Comparison of ENCODE assay signal across 8 cellular contexts in genomic region chr7:108146070-108146842, GRCh38. TPM values are rescaled to one million over a fixed set of nuclear protein-coding genes. Genes with fewer than 3 reads are reported as not detected.
DNase-seq lines count a peak whose midpoint lies in the region; ATAC-seq, FAIRE-seq and TF ChIP-seq lines count a peak whose summit lies in the region.

No MANE protein-coding gene starts in this region.

- intact Hi-C loops in GM12878 (cut with micrococcal nuclease; ENCODE audit: unreplicated experiment): loop anchor here (1.0 to 10.0 kb wide), 4 partner anchors 32 to 401 kb away; partner anchors contain the start of gene CBLL1

- peak; percentile 76 for DNase-seq in A172 (ENCODE audit: low spot score)
- DNase-seq in SHP77 treated with DMSO at 0.1 percent for 48 hours (lab: John Stamatoyannopoulos, UW): peak; percentile 44
- peak; percentile 12 for DNase-seq in GM12878 (ENCODE audit: low read depth, low spot score)
- peak in 38 of 51 donors; percentile 2 to 88 (median 25) for DNase-seq in hypothalamus (lab: John Stamatoyannopoulos, UW)
- peak; percentile 61 for DNase-seq in retinal pigment epithelial cell (ENCODE audit: low read depth)
- no peak for DNase-seq in GF-D8 (lab: John Stamatoyannopoulos, UW)

- H3K9me3 ChIP-seq in GM12878 (replicated peaks; ENCODE audit: control insufficient read depth, insufficient read depth, low read length): no peaks in the 10 kb centered on the region

- H3K4me1 ChIP-seq in GM12878 (ENCODE audit: control insufficient read depth, insufficient read depth, low read length): no peaks in the 10 kb centered on the region

- POLR2A ChIA-PET in GM12878 (lab: Charles Lee): interaction anchor here (0.6 to 3.0 kb wide), 6 partner anchors 11 to 40 kb away, joined by 3 to 12 read pairs (median 6); partner anchors contain the start of gene LAMB4

- H3K27ac ChIP-seq in GM12878 (ENCODE audit: control insufficient read depth, insufficient read depth): no peak overlapping the region

- no TSS peak for BruUV-seq in GM12878 (replicated peaks; lab: Mats Ljungman, UMichigan)

- no peak for TF ChIP-seq EP300 in GM12878 (IDR thresholded peaks at IDR 0.05; ENCODE audit: borderline replicate concordance in 1 of 2, control insufficient read depth in 1 of 2, low read depth in 2 of 2, low read length in 2 of 2)

- no peak overlapping the region for H3K4me3 ChIP-seq in GM12878
- peak overlapping the region; percentile 33 for H3K4me3 ChIP-seq in retinal pigment epithelial cell (ENCODE audit: low read length)

- no peaks in the 10 kb centered on the region for H3K79me2 ChIP-seq in GM12878 (ENCODE audit: control insufficient read depth, insufficient read depth, low read length)

- CTCF ChIA-PET in GM12878 (lab: Yijun Ruan, JAX): interaction anchor here (0.6 to 3.4 kb wide), 30 partner anchors 12 to 919 kb away, joined by 3 to 254 read pairs (median 4); partner anchors contain the start of genes DLD and PNPLA8

- H3K4me2 ChIP-seq in GM12878 (ENCODE audit: control insufficient read depth, insufficient read depth): peak overlapping the region; percentile 30; the same call in 1 of the 2 replicates

- SMC1A ChIA-PET in GM12878 (lab: Charles Lee; ENCODE audit: uncharacterized antibody, unreplicated experiment): interaction anchor here (0.7 to 5.2 kb wide), 20 partner anchors 10 to 351 kb away, joined by 3 to 130 read pairs (median 5); partner anchors contain the start of gene LAMB4

- peak; percentile 100 for TF ChIP-seq RAD21 in GM12878 (IDR thresholded peaks at IDR 0.05; ENCODE audit: insufficient read depth, low read depth, low read length)

- TF ChIP-seq CTCF in GM12874 (IDR thresholded peaks at IDR 0.05; ENCODE audit: insufficient read depth, low read depth, low read length) (peak; percentile 79), LNCAP (IDR thresholded peaks at IDR 0.05) (peak; percentile 92), GM12878 (IDR thresholded peaks at IDR 0.05 in 2 of 3, conservative IDR thresholded peaks at IDR 0.05 in 1 of 3; ENCODE audit: control insufficient read depth in 2 of 3, extremely low read depth in 1 of 3, insufficient read depth in 1 of 3, low read depth in 3 of 3, low read length in 3 of 3) (peak; percentile 81 to 94 (median 89)), retinal pigment epithelial cell (conservative IDR thresholded peaks at IDR 0.05; ENCODE audit: low read depth, low read length) (peak; percentile 98)

- H2AFZ ChIP-seq in GM12878 (ENCODE audit: control insufficient read depth, low read depth, low read length): no peak overlapping the region

- 19% methylated on average over 12 of the region's 12 CpGs for WGBS in GM12878 (ENCODE audit: insufficient coverage, insufficient replicate concordance, low lambda C conversion rate, missing lambda C conversion rate)

- in situ Hi-C loops in GM12878 (cut with MboI): loop anchor here (5.0 kb wide), 1 partner anchor 34 kb away; no protein-coding TSS in a partner anchor

- RAD21 ChIA-PET in GM12878 (lab: Charles Lee; ENCODE audit: unreplicated experiment): interaction anchor here (0.5 to 3.3 kb wide), 12 partner anchors 13 to 348 kb away, joined by 3 to 142 read pairs (median 7); partner anchors contain the start of gene LAMB4

- no peak for TF ChIP-seq POLR2A in GM12878 (IDR thresholded peaks at IDR 0.05; ENCODE audit: low read depth, low read length)

- no peak overlapping the region for H3K9ac ChIP-seq in GM12878 (ENCODE audit: control insufficient read depth, insufficient read depth, low read length)

- peak; percentile 64 for FAIRE-seq in GM12878 (lab: Jason Lieb, UNC)

- H3K27me3 ChIP-seq in GM12878 (replicated peaks in 1 of 2; ENCODE audit: control insufficient read depth in 2 of 2, insufficient read depth in 2 of 2, low read length in 1 of 2): peaks cover 0 to 4% of the 10 kb centered on the region in 2 experiments; a peak in 1 of 4 replicates

- no peaks in the 10 kb centered on the region for H4K20me1 ChIP-seq in GM12878 (ENCODE audit: control insufficient read depth, insufficient read depth)

- H3K36me3 ChIP-seq in GM12878 (ENCODE audit: control insufficient read depth in 2 of 2, insufficient read depth in 2 of 2, low read length in 1 of 2): no peaks in the 10 kb centered on the region

- ATAC-seq in GM12878: peak; percentile 86

TF ChIP-seq in GM12878, 131 proteins besides CTCF, POLR2A, EP300 and RAD21 (continues in another document):
- peak; percentile 20; the same call in 1 of the 2 replicates for TF ChIP-seq ATF7 (IDR thresholded peaks at IDR 0.05; ENCODE audit: low read depth)
- no peak for TF ChIP-seq JUND (IDR thresholded peaks at IDR 0.05; ENCODE audit: low read depth, low read length)
- TF ChIP-seq, protein P1, sequence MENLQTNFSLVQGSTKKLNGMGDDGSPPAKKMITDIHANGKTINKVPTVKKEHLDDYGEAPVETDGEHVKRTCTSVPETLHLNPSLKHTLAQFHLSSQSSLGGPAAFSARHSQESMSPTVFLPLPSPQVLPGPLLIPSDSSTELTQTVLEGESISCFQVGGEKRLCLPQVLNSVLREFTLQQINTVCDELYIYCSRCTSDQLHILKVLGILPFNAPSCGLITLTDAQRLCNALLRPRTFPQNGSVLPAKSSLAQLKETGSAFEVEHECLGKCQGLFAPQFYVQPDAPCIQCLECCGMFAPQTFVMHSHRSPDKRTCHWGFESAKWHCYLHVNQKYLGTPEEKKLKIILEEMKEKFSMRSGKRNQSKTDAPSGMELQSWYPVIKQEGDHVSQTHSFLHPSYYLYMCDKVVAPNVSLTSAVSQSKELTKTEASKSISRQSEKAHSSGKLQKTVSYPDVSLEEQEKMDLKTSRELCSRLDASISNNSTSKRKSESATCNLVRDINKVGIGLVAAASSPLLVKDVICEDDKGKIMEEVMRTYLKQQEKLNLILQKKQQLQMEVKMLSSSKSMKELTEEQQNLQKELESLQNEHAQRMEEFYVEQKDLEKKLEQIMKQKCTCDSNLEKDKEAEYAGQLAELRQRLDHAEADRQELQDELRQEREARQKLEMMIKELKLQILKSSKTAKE (IDR thresholded peaks at IDR 0.05; ENCODE audit: low read depth, poor library complexity, severe bottlenecking): peak; percentile 29
- TF ChIP-seq SUPT20H (IDR thresholded peaks at IDR 0.05; ENCODE audit: borderline replicate concordance, control insufficient read depth, low read depth, low read length): no peak
- TF ChIP-seq RB1 (IDR thresholded peaks at IDR 0.05; ENCODE audit: borderline replicate concordance): peak; percentile 51; the same call in 1 of the 2 replicates
- TF ChIP-seq YY1 (IDR thresholded peaks at IDR 0.05; ENCODE audit: low read depth, low read length): peak; percentile 74
- TF ChIP-seq SMC3 (IDR thresholded peaks at IDR 0.05; ENCODE audit: borderline replicate concordance, low read length): peak; percentile 98
- peak in 1 of 2 experiments; percentile 33; a peak in 1 of 4 replicates for TF ChIP-seq BHLHE40 (IDR thresholded peaks at IDR 0.05; ENCODE audit: borderline replicate concordance in 1 of 2, low read depth in 2 of 2, low read length in 1 of 2)
- TF ChIP-seq YBX1 (IDR thresholded peaks at IDR 0.05): no peak
- no peak for TF ChIP-seq RFX5 (IDR thresholded peaks at IDR 0.05; ENCODE audit: low read depth, low read length)
- TF ChIP-seq RELA (IDR thresholded peaks at IDR 0.05; ENCODE audit: borderline replicate concordance, partially characterized antibody): peak; percentile 20
- TF ChIP-seq MLLT1 (IDR thresholded peaks at IDR 0.05): 0 out of 2 replicates have a peak, but pooled peaks have one; percentile 20
- no peak for TF ChIP-seq SMAD1 (IDR thresholded peaks at IDR 0.05; ENCODE audit: low read depth, partially characterized antibody)

RNA-seq across cellular contexts. Expression of gene LAMB4, which starts 16.1 kb away (rescaled TPM):
- total RNA-seq in A172 (2014; rRNA removed; shearing (Covaris generic)): 0.19 TPM in 1 of 2 replicates, not detected in the other
- 0.79 and 1.2 TPM in 2 replicates for total RNA-seq in GM12878 (2013; cell fraction: nucleolus; rRNA removed)
- 0.05 and 0.06 TPM in 2 replicates for total RNA-seq in GM12878 (2014; rRNA removed)
- not detected in 2 replicates for total RNA-seq in GM12878 (2014; rRNA removed; fragmentation: Illumina TruSeq; extraction: Trizol)
- total RNA-seq in GM12878 (2021): not detected in 2 replicates
- polyA plus RNA-seq in GM12878 (2011; ENCODE audit: low read depth): not detected
- polyA plus RNA-seq in GM12878 (2011; rRNA removed): 0.04 and 0.12 TPM in 2 replicates
- 0.09 and 0.10 TPM in 2 replicates for polyA plus RNA-seq in GM12878 (2011; cell fraction: cytosol; rRNA removed)
- polyA plus RNA-seq in GM12878 (2011; cell fraction: nucleus; rRNA removed): 0.10 and 0.30 TPM in 2 replicates
- polyA plus RNA-seq in GM12878 (2012): not detected in 2 replicates
- polyA plus RNA-seq in GM12878 (2014; fragmentation: Illumina TruSeq; extraction: Trizol): not detected in 2 replicates
- polyA plus RNA-seq in GM12878 (2014; fragmentation: Nextera tagmentation; extraction: Ambion mirVana): not detected
- polyA plus RNA-seq in GM12878 (2014; rRNA removed): not detected in 2 replicates
- polyA plus RNA-seq in GM12878 (2016; fragmentation: Nextera tagmentation; extraction: Ambion mirVana): not detected
- 0.10 and 0.15 TPM in 2 replicates for polyA minus RNA-seq in GM12878 (2011; rRNA and poly(A)+ RNA removed)
- polyA minus RNA-seq in GM12878 (2011; cell fraction: cytosol; rRNA and poly(A)+ RNA removed): not detected in 2 replicates
- 0.24 TPM in 1 of 2 replicates, not detected in the other for polyA minus RNA-seq in GM12878 (2011; cell fraction: nucleus; rRNA and poly(A)+ RNA removed)
